35 cellular contexts compared by ENCODE assay signal in the genomic region with DNA sequence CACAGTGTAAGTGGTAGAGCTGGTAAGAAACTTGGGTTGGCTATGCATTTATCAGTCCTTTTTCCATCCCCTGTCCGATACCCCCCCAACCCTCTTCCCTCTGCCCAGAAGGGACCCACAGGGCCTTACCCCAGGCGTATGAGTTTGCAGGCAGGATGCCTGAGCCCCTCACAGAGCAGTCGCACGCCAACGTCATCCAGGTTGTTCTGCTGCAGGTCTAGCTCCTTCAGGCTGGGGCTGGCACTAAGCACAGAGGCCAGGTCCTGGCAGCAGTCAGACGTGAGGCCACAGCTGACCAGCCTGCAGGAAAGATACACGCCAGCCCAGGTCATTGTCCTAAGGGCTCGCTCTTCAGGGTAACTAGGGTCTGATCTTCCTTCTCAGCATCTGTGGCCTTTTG.
"Had no signal": no experiment of that assay in that cellular context is flagged by ENCODE, and none has a peak within 500 bp of the region (broad histone marks: within the 10 kb centered on the region; RNA-seq: fewer than 3 reads in every experiment).

No MANE protein-coding gene starts in this region.

- H3K27me3 ChIP-seq: brain microvascular endothelial cell, colonic mucosa, dorsolateral prefrontal cortex, foreskin keratinocyte, gastrocnemius medialis, heart left ventricle had no signal

- H3K4me1 ChIP-seq: colonic mucosa, foreskin keratinocyte, gastrocnemius medialis, heart left ventricle had no signal

- H3K36me3 ChIP-seq: brain microvascular endothelial cell, colonic mucosa, gastrocnemius medialis, WERI-Rb-1 had no signal

- H3K9me3 Mint-ChIP-seq: activated B cell treated with CpG ODN at 0.5 μM for 24 hours; activated CD4-positive, alpha-beta memory T cell treated with anti-CD3 and anti-CD28 coated beads for 36 hours; activated T-cell treated with anti-CD3 and anti-CD28 coated beads, Interleukin-2, amount 50 U/mL, for 4 hours; activated T-helper 17 cell treated with anti-CD3 and anti-CD28 coated beads, Interleukin-2, amount 50 U/mL, for 72 hours; dendritic cell treated with granulocyte-macrophage colony-stimulating factor and Interleukin-4, amounts not matched to agents 40 ng/mL and 50 ng/mL, for 4 days; endodermal cell; T-helper 2 cell treated with Interferon-gamma antibody and Interleukin-4, amounts not matched to agents 5 μg/mL and 100 μg/mL, for 36 hours had no signal

- FAIRE-seq: astrocyte, bronchial epithelial cell had no signal

- H3K27ac Mint-ChIP-seq: activated B cell treated with CpG ODN at 0.5 μM for 24 hours; activated CD4-positive, alpha-beta memory T cell treated with anti-CD3 and anti-CD28 coated beads for 36 hours; activated CD8-positive, alpha-beta memory T cell treated with anti-CD3 and anti-CD28 coated beads, Interleukin-2, amount 10 ng/mL, durations not matched to agents 7 days and 5 days; activated CD8-positive, alpha-beta T cell treated with anti-CD3 and anti-CD28 coated beads, Interleukin-2, amount 10 ng/mL, durations not matched to agents 7 days and 5 days; activated naive CD8-positive, alpha-beta T cell; activated T-helper 17 cell treated with anti-CD3 and anti-CD28 coated beads, Interleukin-2, amount 50 U/mL, for 72 hours; dendritic cell treated with granulocyte-macrophage colony-stimulating factor and Interleukin-4, amounts not matched to agents 40 ng/mL and 50 ng/mL, for 4 days; endodermal cell; T-helper 17 cell; T-helper 2 cell treated with Interferon-gamma antibody and Interleukin-4, amounts not matched to agents 5 μg/mL and 100 μg/mL, for 36 hours had no signal

- H3K4me3 ChIP-seq: colonic mucosa, dorsolateral prefrontal cortex, gastrocnemius medialis, heart left ventricle had no signal

- ATAC-seq: activated CD4-positive, CD25-positive, alpha-beta regulatory T cell treated with anti-CD3 and anti-CD28 coated beads, Interleukin-2, amount 50 U/mL, for 24 hours; activated CD8-positive, alpha-beta memory T cell treated with anti-CD3 and anti-CD28 coated beads, Interleukin-2, amount 10 ng/mL, durations not matched to agents 7 days and 5 days; activated CD8-positive, alpha-beta T cell treated with anti-CD3 and anti-CD28 coated beads, Interleukin-2, amount 10 ng/mL, durations not matched to agents 7 days and 5 days; activated T-cell treated with anti-CD3 and anti-CD28 coated beads, Interleukin-2, amount 50 U/mL, for 4 hours; activated T-helper 17 cell treated with anti-CD3 and anti-CD28 coated beads, Interleukin-2, amount 50 U/mL, for 72 hours; esophagus mucosa; foreskin keratinocyte; gastrocnemius medialis; heart left ventricle; T-helper 17 cell had no signal

- DNase-seq: activated B cell treated with CpG ODN at 0.5 μM for 24 hours; activated CD4-positive, alpha-beta memory T cell treated with anti-CD3 and anti-CD28 coated beads for 36 hours; activated CD4-positive, alpha-beta T cell treated with anti-CD3 and anti-CD28 coated beads for 48 hours; activated CD4-positive, alpha-beta T cell treated with anti-CD3 and anti-CD28 coated beads, Interleukin-2, amount 50 U/mL, for 1 hour; activated CD8-positive, alpha-beta memory T cell treated with anti-CD3 and anti-CD28 coated beads, Interleukin-2, amount 10 ng/mL, durations not matched to agents 7 days and 5 days; activated CD8-positive, alpha-beta memory T cell treated with anti-CD3 and anti-CD28 coated beads, Interleukin-2, amount 50 U/mL, for 4 hours; activated CD8-positive, alpha-beta T cell treated with anti-CD3 and anti-CD28 coated beads, Interleukin-2, amount 10 ng/mL, durations not matched to agents 7 days and 5 days; activated effector memory CD4-positive, alpha-beta T cell treated with Interleukin-2 at 50 U/mL for 16 hours; activated gamma-delta T cell treated with Interleukin-2 at 50 U/mL for 16 hours; activated naive CD4-positive, alpha-beta T cell treated with anti-CD3 and anti-CD28 coated beads, Interleukin-2, amount 50 U/mL, for 16 hours; activated naive CD4-positive, alpha-beta T cell treated with Interleukin-2 at 50 U/mL for 16 hours; activated T-cell treated with anti-CD3 and anti-CD28 coated beads, Interleukin-2, amount 50 U/mL, for 4 hours; amniotic stem cell; anterior cingulate cortex; brain microvascular endothelial cell; colonic mucosa; effector memory CD4-positive, alpha-beta T cell; endodermal cell; foreskin keratinocyte; gastrocnemius medialis; glutamatergic neuron; heart left ventricle; T-helper 1 cell; T-helper 17 cell; T1000; WERI-Rb-1 had no signal

- H3K27me3 Mint-ChIP-seq: activated B cell treated with CpG ODN at 0.5 μM for 24 hours; activated CD4-positive, alpha-beta memory T cell treated with anti-CD3 and anti-CD28 coated beads for 36 hours; activated CD8-positive, alpha-beta memory T cell treated with anti-CD3 and anti-CD28 coated beads, Interleukin-2, amount 10 ng/mL, durations not matched to agents 7 days and 5 days; activated naive CD8-positive, alpha-beta T cell; activated T-helper 17 cell treated with anti-CD3 and anti-CD28 coated beads, Interleukin-2, amount 50 U/mL, for 72 hours; dendritic cell treated with granulocyte-macrophage colony-stimulating factor and Interleukin-4, amounts not matched to agents 40 ng/mL and 50 ng/mL, for 4 days; T-helper 17 cell had no signal

- H3K4me3 Mint-ChIP-seq: activated B cell treated with CpG ODN at 0.5 μM for 24 hours; activated CD4-positive, alpha-beta memory T cell treated with anti-CD3 and anti-CD28 coated beads for 36 hours; activated CD8-positive, alpha-beta memory T cell treated with anti-CD3 and anti-CD28 coated beads, Interleukin-2, amount 10 ng/mL, durations not matched to agents 7 days and 5 days; activated CD8-positive, alpha-beta T cell treated with anti-CD3 and anti-CD28 coated beads, Interleukin-2, amount 10 ng/mL, durations not matched to agents 7 days and 5 days; activated naive CD8-positive, alpha-beta T cell; activated T-cell treated with anti-CD3 and anti-CD28 coated beads, Interleukin-2, amount 50 U/mL, for 4 hours; activated T-helper 17 cell treated with anti-CD3 and anti-CD28 coated beads, Interleukin-2, amount 50 U/mL, for 72 hours; dendritic cell treated with granulocyte-macrophage colony-stimulating factor and Interleukin-4, amounts not matched to agents 40 ng/mL and 50 ng/mL, for 4 days; endodermal cell; T-helper 17 cell; T-helper 2 cell treated with Interferon-gamma antibody and Interleukin-4, amounts not matched to agents 5 μg/mL and 100 μg/mL, for 36 hours had no signal

- H3K9me3 ChIP-seq: colonic mucosa, gastrocnemius medialis, heart left ventricle had no signal

- H3K27ac ChIP-seq: brain microvascular endothelial cell, colonic mucosa, dorsolateral prefrontal cortex, foreskin keratinocyte, gastrocnemius medialis, heart left ventricle, WERI-Rb-1 had no signal

- H3K4me1 Mint-ChIP-seq: activated B cell treated with CpG ODN at 0.5 μM for 24 hours; activated CD8-positive, alpha-beta memory T cell treated with anti-CD3 and anti-CD28 coated beads, Interleukin-2, amount 10 ng/mL, durations not matched to agents 7 days and 5 days; activated T-helper 17 cell treated with anti-CD3 and anti-CD28 coated beads, Interleukin-2, amount 50 U/mL, for 72 hours had no signal
